In the genomic region with DNA sequence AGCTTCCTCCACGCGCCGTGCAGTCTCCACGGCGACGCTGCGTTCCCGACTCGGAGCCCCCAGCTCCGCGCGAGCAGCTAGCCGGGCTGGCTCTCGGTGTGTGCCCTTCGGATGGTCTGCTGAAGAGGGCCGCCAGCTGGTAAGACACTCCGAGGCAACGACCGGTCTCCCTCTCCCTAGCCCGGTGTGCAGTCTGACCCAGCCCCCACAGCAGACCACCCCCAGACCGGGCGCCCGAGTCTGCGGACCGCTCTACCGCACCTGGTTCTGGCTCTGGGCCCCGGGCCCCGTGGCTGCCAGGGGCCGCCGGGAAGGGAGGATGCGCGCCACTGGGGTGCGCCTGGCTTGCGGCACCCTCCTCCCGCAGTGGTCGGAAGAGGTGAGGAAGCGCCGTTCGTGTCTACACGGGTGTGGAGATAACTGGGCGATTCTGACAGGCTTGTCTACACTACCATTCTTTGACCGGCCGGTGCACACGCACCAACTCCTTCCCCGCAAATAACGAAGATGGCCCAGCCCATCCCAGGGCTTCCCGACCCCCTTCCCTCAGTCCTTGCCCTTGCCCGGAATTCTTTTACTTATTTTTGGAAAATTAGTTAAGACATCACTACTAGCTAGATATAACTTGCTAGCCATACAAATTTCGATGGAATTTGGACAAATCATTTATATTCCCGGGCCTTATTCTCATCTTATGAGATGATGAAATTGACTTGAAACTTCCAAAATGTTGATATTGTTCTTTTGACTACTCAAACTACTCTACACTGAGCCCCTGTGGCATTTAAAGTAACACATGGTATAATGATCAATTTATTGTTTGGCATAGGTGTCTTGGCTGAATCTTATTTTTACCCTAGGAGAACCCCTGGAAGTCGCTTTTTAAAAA, we compare ENCODE assay signal across 8 cellular contexts. TPM values are rescaled to one million over a fixed set of nuclear protein-coding genes. Genes with fewer than 3 reads are reported as not detected.
A peak's percentile ranks its signal among the peaks of the same experiment; 100 is the strongest.
DNase-seq lines count a peak whose midpoint lies in the region; ATAC-seq and TF ChIP-seq lines count a peak whose summit lies in the region.

No MANE protein-coding gene starts in this region.

- DNase-seq in DMS79 treated with DMSO at 0.1 percent for 48 hours (lab: John Stamatoyannopoulos, UW) (peak; percentile 52), HUDEP-2 (lab: John Stamatoyannopoulos, UW; ENCODE audit: unreplicated experiment in 76 of 76) (peak in 44 of 76 experiments; percentile 11 to 74 (median 44)), epithelial cell of prostate (ENCODE audit: low read depth, low spot score) (no peak), uterus (no peak), NCI-H446 treated with DMSO at 0.1 percent for 48 hours (lab: John Stamatoyannopoulos, UW) (no peak)
- peak; percentile 80 for DNase-seq in activated CD4-positive, alpha-beta T cell treated with anti-CD3 and anti-CD28 coated beads, Interleukin-2, amount 10 ng/mL, durations not matched to agents 24 days and 14 days
- peak; percentile 61 for DNase-seq in natural killer cell treated with Interleukin-12 subunit alpha and Interleukin-12 subunit beta and Interleukin-15 and Interleukin-18, amount 100 ng/mL, for 72 hours (ENCODE audit: low spot score)

- ATAC-seq in GM21447 (IDR thresholded peaks at IDR 0.05; ENCODE audit: unreplicated experiment), result peak; percentile 24
- peak in 1 of 2 donors; percentile 61 for ATAC-seq in natural killer cell treated with Interleukin-12 subunit alpha and Interleukin-12 subunit beta and Interleukin-15 and Interleukin-18, amount 100 ng/mL, for 72 hours

- no peaks in the 10 kb centered on the region for H3K36me3 Mint-ChIP-seq in activated CD4-positive, alpha-beta T cell treated with anti-CD3 and anti-CD28 coated beads, Interleukin-2, amount 10 ng/mL, durations not matched to agents 24 days and 14 days (ENCODE audit: low read depth)
- H3K36me3 Mint-ChIP-seq in natural killer cell treated with Interleukin-12 subunit alpha and Interleukin-12 subunit beta and Interleukin-15 and Interleukin-18, amount 100 ng/mL, for 72 hours, result no peaks in the 10 kb centered on the region

- peaks cover 0 to 4% of the 10 kb centered on the region in 2 donors for H3K4me1 ChIP-seq in uterus

- H3K36me3 ChIP-seq in uterus, result no peaks in the 10 kb centered on the region

- H3K27ac ChIP-seq in epithelial cell of prostate (peak overlapping the region; percentile 31), uterus (peak overlapping the region; percentile 71 to 81)

- TF ChIP-seq POLR2A in uterus (IDR thresholded peaks at IDR 0.05), result no peak

- H3K27me3 Mint-ChIP-seq in activated CD4-positive, alpha-beta T cell treated with anti-CD3 and anti-CD28 coated beads, Interleukin-2, amount 10 ng/mL, durations not matched to agents 24 days and 14 days, result peaks cover 31% of the 10 kb centered on the region
- peaks cover 11 to 12% of the 10 kb centered on the region in 2 donors for H3K27me3 Mint-ChIP-seq in natural killer cell treated with Interleukin-12 subunit alpha and Interleukin-12 subunit beta and Interleukin-15 and Interleukin-18, amount 100 ng/mL, for 72 hours

- no peaks in the 10 kb centered on the region for H3K9me3 Mint-ChIP-seq in activated CD4-positive, alpha-beta T cell treated with anti-CD3 and anti-CD28 coated beads, Interleukin-2, amount 10 ng/mL, durations not matched to agents 24 days and 14 days
- H3K9me3 Mint-ChIP-seq in natural killer cell treated with Interleukin-12 subunit alpha and Interleukin-12 subunit beta and Interleukin-15 and Interleukin-18, amount 100 ng/mL, for 72 hours, result no peaks in the 10 kb centered on the region

- H3K27ac Mint-ChIP-seq in activated CD4-positive, alpha-beta T cell treated with anti-CD3 and anti-CD28 coated beads, Interleukin-2, amount 10 ng/mL, durations not matched to agents 24 days and 14 days, result peak overlapping the region; percentile 18
- peak overlapping the region; percentile 53 for H3K27ac Mint-ChIP-seq in natural killer cell treated with Interleukin-12 subunit alpha and Interleukin-12 subunit beta and Interleukin-15 and Interleukin-18, amount 100 ng/mL, for 72 hours

- H3K27me3 ChIP-seq in uterus, result no peaks in the 10 kb centered on the region

- peak overlapping the region; percentile 55 to 64 for H3K4me3 ChIP-seq in uterus

- no peaks in the 10 kb centered on the region for H3K9me3 ChIP-seq in uterus

- no peak for TF ChIP-seq CTCF in uterus (IDR thresholded peaks at IDR 0.05)

- intact Hi-C loops in activated CD4-positive, alpha-beta T cell treated with anti-CD3 and anti-CD28 coated beads, Interleukin-2, amount 10 ng/mL, durations not matched to agents 24 days and 14 days (cut with micrococcal nuclease), result loop anchor here (2.0 kb wide), 3 partner anchors 46 to 410 kb away; partner anchors contain the start of genes GAD1 and SP5
- intact Hi-C loops in uterus (cut with DNase I; ENCODE audit: low total_unique reads), result no loop called here

- peak overlapping the region; percentile 67 for H3K4me3 Mint-ChIP-seq in activated CD4-positive, alpha-beta T cell treated with anti-CD3 and anti-CD28 coated beads, Interleukin-2, amount 10 ng/mL, durations not matched to agents 24 days and 14 days
- peak overlapping the region; percentile 86 for H3K4me3 Mint-ChIP-seq in natural killer cell treated with Interleukin-12 subunit alpha and Interleukin-12 subunit beta and Interleukin-15 and Interleukin-18, amount 100 ng/mL, for 72 hours

- H3K4me1 Mint-ChIP-seq in activated CD4-positive, alpha-beta T cell treated with anti-CD3 and anti-CD28 coated beads, Interleukin-2, amount 10 ng/mL, durations not matched to agents 24 days and 14 days, result peaks cover 5% of the 10 kb centered on the region
- H3K4me1 Mint-ChIP-seq in natural killer cell treated with Interleukin-12 subunit alpha and Interleukin-12 subunit beta and Interleukin-15 and Interleukin-18, amount 100 ng/mL, for 72 hours (ENCODE audit: low read depth in 2 of 2), result peaks cover 4 to 14% of the 10 kb centered on the region in 2 donors

RNA-seq across cellular contexts. Expression of gene ERICH2, which starts 1.1 kb away (rescaled TPM):
- total RNA-seq in activated CD4-positive, alpha-beta T cell treated with anti-CD3 and anti-CD28 coated beads, Interleukin-2, amount 10 ng/mL, durations not matched to agents 24 days and 14 days, result not detected in 2 replicates
- total RNA-seq in natural killer cell treated with Interleukin-12 subunit alpha and Interleukin-12 subunit beta and Interleukin-15 and Interleukin-18, amount 100 ng/mL, for 72 hours, result not detected
- 1 to 10 TPM in 1 of 4 donors, not detected in 3; 2.2 TPM for total RNA-seq in uterus

RNA-seq across cellular contexts. Expression of gene GAD1, which starts 45.4 kb away (rescaled TPM):
- total RNA-seq in activated CD4-positive, alpha-beta T cell treated with anti-CD3 and anti-CD28 coated beads, Interleukin-2, amount 10 ng/mL, durations not matched to agents 24 days and 14 days, result 10.8 and 13.3 TPM in 2 replicates
- under 1 TPM in 1 of 2 donors, not detected in 1; 0.76 TPM for total RNA-seq in natural killer cell treated with Interleukin-12 subunit alpha and Interleukin-12 subunit beta and Interleukin-15 and Interleukin-18, amount 100 ng/mL, for 72 hours
- 1 to 10 TPM in 1 of 4 donors, under 1 TPM in 1, not detected in 2; 0.83 to 1.6 TPM for total RNA-seq in uterus

RNA-seq across cellular contexts. Expression of gene SP5, which starts 56.2 kb away (rescaled TPM):
- total RNA-seq in activated CD4-positive, alpha-beta T cell treated with anti-CD3 and anti-CD28 coated beads, Interleukin-2, amount 10 ng/mL, durations not matched to agents 24 days and 14 days, result 0.09 TPM in 1 of 2 replicates, not detected in the other
- not detected for total RNA-seq in natural killer cell treated with Interleukin-12 subunit alpha and Interleukin-12 subunit beta and Interleukin-15 and Interleukin-18, amount 100 ng/mL, for 72 hours
- 1 to 10 TPM in 2 of 4 donors, under 1 TPM in 1, not detected in 1; 0.90 to 4.2 (median 1.0) TPM for total RNA-seq in uterus

Comparison
In these comparisons a context has a peak if more than half of its experiments do, and no peak if none do; other contexts are left out.
1. DNase-seq: peak in DMS79 treated with DMSO at 0.1 percent for 48 hours (single experiment), HUDEP-2 (44 of 76), activated CD4-positive, alpha-beta T cell treated with anti-CD3 and anti-CD28 coated beads, Interleukin-2, amount 10 ng/mL, durations not matched to agents 24 days and 14 days (single experiment) and natural killer cell treated with Interleukin-12 subunit alpha and Interleukin-12 subunit beta and Interleukin-15 and Interleukin-18, amount 100 ng/mL, for 72 hours (single experiment); none in epithelial cell of prostate (single experiment), uterus (0 of 2) and NCI-H446 treated with DMSO at 0.1 percent for 48 hours (single experiment).